Comparison of ENCODE assay signal across 26 cellular contexts in genomic region chr12:83850531-83850930, GRCh38.
"Had no signal": no experiment of that assay in that cellular context is flagged by ENCODE, and none has a peak within 500 bp of the region (broad histone marks: within the 10 kb centered on the region; RNA-seq: fewer than 3 reads in every experiment).

No MANE protein-coding gene starts in this region.

- H3K4me3 ChIP-seq: ascending aorta, Peyer's patch, SJCRH30 had no signal

- H3K4me1 ChIP-seq: ascending aorta, Peyer's patch, SJCRH30 had no signal

- H3K27ac ChIP-seq: ascending aorta, Peyer's patch, RWPE1, SJCRH30 had no signal

- ATAC-seq: activated CD8-positive, alpha-beta memory T cell treated with anti-CD3 and anti-CD28 coated beads, Interleukin-2, amount 10 ng/mL, durations not matched to agents 7 days and 5 days; WTC11 had no signal

- H3K9me3 ChIP-seq: ascending aorta, Peyer's patch, SJCRH30 had no signal

- H3K27me3 ChIP-seq: ascending aorta, Peyer's patch, SJCRH30 had no signal

- H3K36me3 ChIP-seq: ascending aorta, Peyer's patch, SJCRH30 had no signal

- DNase-seq: activated CD4-positive, alpha-beta T cell treated with anti-CD3 and anti-CD28 coated beads, Interleukin-2, amount 10 ng/mL, durations not matched to agents 24 days and 14 days; activated CD4-positive, alpha-beta T cell treated with anti-CD3 and anti-CD28 coated beads, Interleukin-2, amount 50 U/mL, for 48 hours; activated CD4-positive, CD25-positive, alpha-beta regulatory T cell treated with anti-CD3 and anti-CD28 coated beads, Interleukin-2, amount 50 U/mL, for 72 hours; activated CD8-positive, alpha-beta memory T cell treated with anti-CD3 and anti-CD28 coated beads, Interleukin-2, amount 10 ng/mL, durations not matched to agents 7 days and 5 days; activated effector memory CD4-positive, alpha-beta T cell treated with Interleukin-2 at 50 U/mL for 16 hours; activated naive CD4-positive, alpha-beta T cell; activated T-cell treated with anti-CD3 and anti-CD28 coated beads, Interleukin-2, amount 50 U/mL, for 24 hours; amniotic stem cell; cerebellar nuclear complex; Karpas-422; MM.1S; NCI-H1105; NCI-H1436; NCI-H1694 treated with DMSO at 0.1 percent for 48 hours; NCI-H2029 treated with DMSO at 0.1 percent for 48 hours; NCI-H345; NCI-H510A treated with DMSO at 0.1 percent for 48 hours; NCI-H69; NK-92 treated with Interleukin-12 subunit alpha and Interleukin-12 subunit beta, amount 100 ng/mL, for 24 hours; OCI-M1; Peyer's patch; Right ventricle myocardium superior; SJCRH30 had no signal
